Comparison of ENCODE assay signal across 3 cellular contexts in genomic region chr7:28230273-28230672, GRCh38.
TF ChIP-seq lines count a peak whose summit lies in the region.

No MANE protein-coding gene starts in this region.

TF ChIP-seq in GM23338, 12 proteins besides CTCF, POLR2A, EP300 and RAD21:
- TF ChIP-seq EZH2phosphoT487 (IDR thresholded peaks at IDR 0.05; ENCODE audit: unreplicated experiment) (no peak), EZH2 (IDR thresholded peaks at IDR 0.05; ENCODE audit: low read depth, unreplicated experiment) (no peak), POLR2AphosphoS5 (IDR thresholded peaks at IDR 0.05; ENCODE audit: low read depth) (no peak), JUNB (IDR thresholded peaks at IDR 0.05; ENCODE audit: unreplicated experiment) (no peak), ZNF114 (CRISPR knock-in tag; IDR thresholded peaks at IDR 0.05) (no peak), NANOG (IDR thresholded peaks at IDR 0.05; ENCODE audit: borderline replicate concordance) (no peak), STAT1 (IDR thresholded peaks at IDR 0.05; ENCODE audit: unreplicated experiment) (no peak)
TF ChIP-seq in GM23338: peak in this region for 0.

TF ChIP-seq in H1, 55 proteins besides CTCF, POLR2A, EP300 and RAD21:
- TF ChIP-seq KDM5A (IDR thresholded peaks at IDR 0.05; ENCODE audit: low read length), result no peak
- TF ChIP-seq HDAC6 (IDR thresholded peaks at IDR 0.05; ENCODE audit: low read depth, low read length), result no peak
- no peak for TF ChIP-seq ASH2L (IDR thresholded peaks at IDR 0.05; ENCODE audit: low read length)
- no peak for TF ChIP-seq USF2 (IDR thresholded peaks at IDR 0.05; ENCODE audit: low read length)

TF ChIP-seq in liver, 16 proteins besides CTCF, POLR2A, EP300 and RAD21:
- TF ChIP-seq FOXA2 (IDR thresholded peaks at IDR 0.05) (no peak), FOXA1 (IDR thresholded peaks at IDR 0.05) (no peak), TAF1 (conservative IDR thresholded peaks at IDR 0.05) (no peak), RXRA (IDR thresholded peaks at IDR 0.05) (peak; percentile 16 to 30), ZBTB33 (IDR thresholded peaks at IDR 0.05) (no peak), MAX (IDR thresholded peaks at IDR 0.05) (no peak), JUND (IDR thresholded peaks at IDR 0.05) (peak in 1 of 2 donors; percentile 20), HNF4A (conservative IDR thresholded peaks at IDR 0.05) (peak; percentile 78 to 83), HNF4G (IDR thresholded peaks at IDR 0.05) (peak; percentile 70), GABPA (IDR thresholded peaks at IDR 0.05 in 1 of 2, conservative IDR thresholded peaks at IDR 0.05 in 1 of 2) (no peak), NR2F2 (IDR thresholded peaks at IDR 0.05) (no peak), REST (IDR thresholded peaks at IDR 0.05) (no peak), EGR1 (IDR thresholded peaks at IDR 0.05; ENCODE audit: low read depth in 2 of 2) (no peak), SP1 (IDR thresholded peaks at IDR 0.05) (peak; percentile 24), ATF3 (IDR thresholded peaks at IDR 0.05) (no peak), YY1 (IDR thresholded peaks at IDR 0.05) (peak; percentile 44)
